In genomic region chr20:36460648-36461599, GRCh38 we compare ENCODE assay signal across 8 cellular contexts.
DNase-seq lines count a peak whose midpoint lies in the region; ATAC-seq and TF ChIP-seq lines count a peak whose summit lies in the region.

No MANE protein-coding gene starts in this region.

- 8 to 62% (median 28%) methylated on average over 13 to 95 of the region's 96 CpGs for WGBS in heart left ventricle, 4 donors
- 28 to 58% methylated on average over 8 to 28 of the region's 96 CpGs for WGBS in transverse colon (ENCODE audit: low coverage in 1 of 2), 2 donors

- TF ChIP-seq CTCF in GM12875 (IDR thresholded peaks at IDR 0.05; ENCODE audit: borderline replicate concordance, insufficient read depth, low read depth, low read length), result no peak
- peak in 2 of 12 donors; percentile 31 to 37 for TF ChIP-seq CTCF in heart left ventricle (IDR thresholded peaks at IDR 0.05)
- no peak for TF ChIP-seq CTCF in transverse colon (IDR thresholded peaks at IDR 0.05)

- H3K4me3 ChIP-seq in GM12875 (ENCODE audit: low read depth, low read length) (peak overlapping the region; percentile 34), adipocyte (ENCODE audit: low read length) (peak overlapping the region; percentile 79), heart left ventricle (peak overlapping the region in 11 of 12 donors; percentile 72 to 99 (median 89)), transverse colon (peak overlapping the region; percentile 14 to 89 (median 74))

- peak overlapping the region; percentile 85 for H3K9ac ChIP-seq in adipocyte (ENCODE audit: low read length)

- H3K36me3 ChIP-seq in adipocyte (ENCODE audit: control insufficient read depth, insufficient read depth, low read length, severe bottlenecking) (no peaks in the 10 kb centered on the region), heart left ventricle (peaks cover 0 to 3% (median 0%) of the 10 kb centered on the region in 9 donors), transverse colon (no peaks in the 10 kb centered on the region)

- H3K4me1 ChIP-seq in adipocyte (ENCODE audit: control insufficient read depth, insufficient read depth, low read length) (peaks cover 32% of the 10 kb centered on the region), heart left ventricle (peaks cover 7 to 46% (median 37%) of the 10 kb centered on the region in 12 donors), transverse colon (peaks cover 21 to 47% (median 43%) of the 10 kb centered on the region in 4 donors)

- DNase-seq in NCI-H1105 treated with DMSO at 0.1 percent for 48 hours (lab: John Stamatoyannopoulos, UW) (peak; percentile 85), SW480 (ENCODE audit: low spot score) (peak; percentile 91), adipocyte (ENCODE audit: low read depth) (peak; percentile 98), heart left ventricle (peak; percentile 92 to 96 (median 95)), posterior cingulate gyrus (peak; percentile 74 to 97 (median 86)), transverse colon (peak; percentile 96)

- intact Hi-C loops in heart left ventricle (cut with DNase I) (loop anchor here in 5 of 10 donors (1.0 to 5.0 kb wide), 3 partner anchors 36 to 81 kb away; partner anchors contain the start of gene MYL9 (in 3 of the 5)), posterior cingulate gyrus (cut with DNase I) (loop anchor here (10.0 kb wide), 1 partner anchor 144 kb away; the partner anchor contains the start of gene RAB5IF), transverse colon (cut with DNase I; ENCODE audit: low total_unique reads) (loop anchor here (5.0 kb wide), 1 partner anchor 81 kb away; the partner anchor contains the start of gene MYL9)

- in situ Hi-C loops in transverse colon (cut with MboI; ENCODE audit: low pct_ligation_motif_present in 1 of 4, low pct_unique_long_range_greater_than_20kb in 1 of 4, low sequenced_read_pairs in 3 of 4), result no loop called here

- H3K27ac ChIP-seq in heart left ventricle (peak overlapping the region; percentile 93 to 100 (median 98)), transverse colon (peak overlapping the region; percentile 93 to 94 (median 94))

- ATAC-seq in HG02678 (IDR thresholded peaks at IDR 0.05; ENCODE audit: unreplicated experiment) (peak; percentile 75), heart left ventricle (peak; percentile 64 to 77 (median 74))

- peak; percentile 98 for TF ChIP-seq POLR2A in heart left ventricle (IDR thresholded peaks at IDR 0.05)
- peak; percentile 67 for TF ChIP-seq POLR2A in transverse colon (IDR thresholded peaks at IDR 0.05)

- H3K27me3 ChIP-seq in adipocyte (replicated peaks; ENCODE audit: control insufficient read depth, insufficient read depth, low read length) (no peaks in the 10 kb centered on the region), heart left ventricle (no peaks in the 10 kb centered on the region), transverse colon (no peaks in the 10 kb centered on the region)

- TF ChIP-seq EP300 in transverse colon (IDR thresholded peaks at IDR 0.05; ENCODE audit: low read depth), result no peak

- H3K9me3 ChIP-seq in adipocyte (ENCODE audit: control insufficient read depth, low read length) (no peaks in the 10 kb centered on the region), heart left ventricle (no peaks in the 10 kb centered on the region), transverse colon (no peaks in the 10 kb centered on the region)

Comparison
In these comparisons a context has a peak if more than half of its experiments do, and no peak if none do; other contexts are left out.
1. Peak in every context shown above with its lines: DNase-seq, ATAC-seq, H3K4me3 ChIP-seq and H3K27ac ChIP-seq.
2. H3K4me3 ChIP-seq: peak in every context shown above with its lines; median percentile 89 in heart left ventricle; 79 in adipocyte; 74 in transverse colon; 34 in GM12875.